ENCODE assay signal across 12 cellular contexts in genomic region chr1:234564035-234565029, GRCh38. TPM values are rescaled to one million over a fixed set of nuclear protein-coding genes. Genes with fewer than 3 reads are reported as not detected.
DNase-seq lines count a peak whose midpoint lies in the region; ATAC-seq and TF ChIP-seq lines count a peak whose summit lies in the region.
"Had no signal": no experiment of that assay in that cellular context is flagged by ENCODE, and none has a peak within 500 bp of the region (broad histone marks: within the 10 kb centered on the region; RNA-seq: fewer than 3 reads in every experiment).

No MANE protein-coding gene starts in this region.

- POLR2A ChIA-PET in activated CD8-positive, alpha-beta T cell treated with anti-CD3 and anti-CD28 coated beads, Interleukin-2, amount 10 ng/mL, durations not matched to agents 7 days and 5 days (lab: Charles Lee), result no interaction called here

- CTCF ChIA-PET in activated CD8-positive, alpha-beta T cell treated with anti-CD3 and anti-CD28 coated beads, Interleukin-2, amount 10 ng/mL, durations not matched to agents 7 days and 5 days (lab: Charles Lee), result no interaction called here

- H3K27ac Mint-ChIP-seq in activated CD8-positive, alpha-beta T cell treated with anti-CD3 and anti-CD28 coated beads, Interleukin-2, amount 10 ng/mL, durations not matched to agents 7 days and 5 days, result no peak overlapping the region
- H3K27ac Mint-ChIP-seq: activated naive CD8-positive, alpha-beta T cell; immature natural killer cell had no signal

- ATAC-seq in body of pancreas, result peak; percentile 92
- peak; percentile 53 for ATAC-seq in lung (ENCODE audit: insufficient read depth, low FRiP score)
- ATAC-seq in activated CD8-positive, alpha-beta T cell treated with anti-CD3 and anti-CD28 coated beads, Interleukin-2, amount 10 ng/mL, durations not matched to agents 7 days and 5 days, result no peak
- no peak for ATAC-seq in sciatic nerve

- H3K36me3 ChIP-seq in body of pancreas (replicated peaks in 1 of 2; ENCODE audit: insufficient read depth in 1 of 2, low read depth in 2 of 2), result no peaks in the 10 kb centered on the region
- no peaks in the 10 kb centered on the region for H3K36me3 ChIP-seq in lung (ENCODE audit: control insufficient read depth in 2 of 2, insufficient read depth in 2 of 2, low read length in 2 of 2)

- peaks cover 5% of the 10 kb centered on the region for H3K27me3 Mint-ChIP-seq in activated CD8-positive, alpha-beta T cell treated with anti-CD3 and anti-CD28 coated beads, Interleukin-2, amount 10 ng/mL, durations not matched to agents 7 days and 5 days (ENCODE audit: low read depth)
- H3K27me3 Mint-ChIP-seq: activated naive CD8-positive, alpha-beta T cell had no signal

- H3K4me3 ChIP-seq in AG10803 (ENCODE audit: low read length) (no peak overlapping the region), body of pancreas (no peak overlapping the region), lung (no peak overlapping the region)

- WGBS in body of pancreas, 2 donors, result 49 to 52% methylated on average over 7 of the region's 7 CpGs
- WGBS in lung, 2 donors, result 75 to 83% methylated on average over 7 of the region's 7 CpGs

- no peak for TF ChIP-seq POLR2A in body of pancreas (IDR thresholded peaks at IDR 0.05)

- no peaks in the 10 kb centered on the region for H3K9me3 ChIP-seq in body of pancreas
- H3K9me3 ChIP-seq in lung (ENCODE audit: control insufficient read depth in 2 of 2, insufficient read depth in 1 of 2, low read length in 1 of 2), result peaks cover 0 to 2% of the 10 kb centered on the region in 2 donors

- no peaks in the 10 kb centered on the region for H3K27me3 ChIP-seq in body of pancreas
- no peaks in the 10 kb centered on the region for H3K27me3 ChIP-seq in lung (ENCODE audit: control insufficient read depth, insufficient read depth)

- peaks cover 20% of the 10 kb centered on the region for H3K4me1 ChIP-seq in body of pancreas
- peaks cover 3 to 9% of the 10 kb centered on the region in 2 donors for H3K4me1 ChIP-seq in lung (ENCODE audit: control insufficient read depth in 2 of 2, insufficient read depth in 2 of 2, low read length in 2 of 2)

- no peaks in the 10 kb centered on the region for H3K9me3 Mint-ChIP-seq in activated CD8-positive, alpha-beta T cell treated with anti-CD3 and anti-CD28 coated beads, Interleukin-2, amount 10 ng/mL, durations not matched to agents 7 days and 5 days (ENCODE audit: insufficient read depth)

- H3K27ac ChIP-seq in body of pancreas (peak overlapping the region; percentile 25 to 70 (median 56)), lung (ENCODE audit: low read depth in 1 of 2, low read length in 1 of 2) (peak overlapping the region in 1 of 2 donors; percentile 23)

- TF ChIP-seq CTCF in AG10803 (conservative IDR thresholded peaks at IDR 0.05; ENCODE audit: low read length) (no peak), body of pancreas (IDR thresholded peaks at IDR 0.05) (peak in 2 of 7 experiments; percentile 10 to 33), lung (IDR thresholded peaks at IDR 0.05; ENCODE audit: control extremely low read depth, extremely low read depth) (no peak)

- no peak overlapping the region for H3K4me3 Mint-ChIP-seq in activated CD8-positive, alpha-beta T cell treated with anti-CD3 and anti-CD28 coated beads, Interleukin-2, amount 10 ng/mL, durations not matched to agents 7 days and 5 days
- H3K4me3 Mint-ChIP-seq: activated naive CD8-positive, alpha-beta T cell; immature natural killer cell had no signal

- intact Hi-C loops in body of pancreas (cut with DNase I), result no loop called here
- intact Hi-C loops in sciatic nerve (cut with DNase I), result no loop called here

- H3K36me3 Mint-ChIP-seq in activated CD8-positive, alpha-beta T cell treated with anti-CD3 and anti-CD28 coated beads, Interleukin-2, amount 10 ng/mL, durations not matched to agents 7 days and 5 days (ENCODE audit: low read depth), result no peaks in the 10 kb centered on the region
- H3K36me3 Mint-ChIP-seq: activated naive CD8-positive, alpha-beta T cell; immature natural killer cell had no signal

- peak; percentile 84 for DNase-seq in AG10803 (ENCODE audit: low read depth)
- peak; percentile 65 for DNase-seq in HT-29 (ENCODE audit: low spot score)
- peak in 3 of 4 donors; percentile 45 to 69 (median 57) for DNase-seq in body of pancreas
- no peak for DNase-seq in lung (ENCODE audit: low spot score)
- no peak for DNase-seq in germinal center (ENCODE audit: low spot score)
- no peak for DNase-seq in activated CD8-positive, alpha-beta T cell treated with anti-CD3 and anti-CD28 coated beads, Interleukin-2, amount 10 ng/mL, durations not matched to agents 7 days and 5 days
- DNase-seq in GOT3 (lab: John Stamatoyannopoulos, UW), result no peak
- no peak for DNase-seq in sciatic nerve (ENCODE audit: low spot score)
- DNase-seq: immature natural killer cell; Karpas-422; stimulated activated CD4-positive, alpha-beta T cell treated with anti-CD3 and anti-CD28 coated beads, Interleukin-4, amount 100 ng/mL, for 24 hours had no signal

- H3K4me1 Mint-ChIP-seq in activated CD8-positive, alpha-beta T cell treated with anti-CD3 and anti-CD28 coated beads, Interleukin-2, amount 10 ng/mL, durations not matched to agents 7 days and 5 days (ENCODE audit: low read depth), result peaks cover 4% of the 10 kb centered on the region
- H3K4me1 Mint-ChIP-seq: immature natural killer cell had no signal

RNA-seq across cellular contexts. Expression of gene IRF2BP2, which starts 45.6 kb away (rescaled TPM):
- 203 and 235 TPM in 2 replicates for total RNA-seq in HT-29 (2014; rRNA removed; shearing (Covaris generic))
- 10 to 100 TPM; 82.7 to 83.3 TPM for total RNA-seq in body of pancreas
- 100 to 1,000 TPM; 113 to 197 TPM for total RNA-seq in lung
- polyA plus RNA-seq in lung, result 100 to 1,000 TPM in 1 of 2 donors, 10 to 100 TPM in 1; 49.3 to 106 TPM
- total RNA-seq in activated CD8-positive, alpha-beta T cell treated with anti-CD3 and anti-CD28 coated beads, Interleukin-2, amount 10 ng/mL, durations not matched to agents 7 days and 5 days, result 10 to 100 TPM; 71.5 to 72.0 TPM
- total RNA-seq in sciatic nerve, result 142 TPM

Comparison
In these comparisons a context has a peak if more than half of its experiments do, and no peak if none do; other contexts are left out.
1. DNase-seq: peak in AG10803 (single experiment), HT-29 (single experiment) and body of pancreas (3 of 4); none in lung (single experiment), germinal center (single experiment), activated CD8-positive, alpha-beta T cell treated with anti-CD3 and anti-CD28 coated beads, Interleukin-2, amount 10 ng/mL, durations not matched to agents 7 days and 5 days (single experiment), GOT3 (single experiment) and sciatic nerve (single experiment).
2. ATAC-seq: peak in body of pancreas (single experiment) and lung (single experiment); none in activated CD8-positive, alpha-beta T cell treated with anti-CD3 and anti-CD28 coated beads, Interleukin-2, amount 10 ng/mL, durations not matched to agents 7 days and 5 days (single experiment) and sciatic nerve (single experiment).